In the genomic region with DNA sequence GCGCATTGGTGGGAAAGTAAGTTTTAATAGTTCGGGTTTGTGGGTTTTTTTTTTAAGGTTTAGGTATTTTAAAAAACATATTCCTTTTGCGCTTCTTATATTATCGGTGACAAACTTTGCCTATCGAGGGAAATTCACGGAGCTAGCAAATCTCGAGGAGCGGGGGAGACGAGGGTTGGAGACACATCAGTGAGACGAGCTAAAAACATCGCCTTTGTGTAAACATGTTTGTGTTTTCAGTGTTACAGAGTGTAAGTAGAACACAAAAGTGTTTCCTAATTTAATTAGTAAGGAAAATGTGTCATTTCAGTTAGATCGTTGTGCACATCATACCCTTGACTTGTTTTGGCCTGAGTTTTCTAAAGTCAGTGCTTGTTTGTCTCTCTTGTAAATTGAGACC, we compare ENCODE assay signal across 9 cellular contexts. TPM values are rescaled to one million over a fixed set of nuclear protein-coding genes. Genes with fewer than 3 reads are reported as not detected.
DNase-seq lines count a peak whose midpoint lies in the region; ATAC-seq, FAIRE-seq and TF ChIP-seq lines count a peak whose summit lies in the region.
"Had no signal": no experiment of that assay in that cellular context is flagged by ENCODE, and none has a peak within 500 bp of the region (broad histone marks: within the 10 kb centered on the region; RNA-seq: fewer than 3 reads in every experiment).

No MANE protein-coding gene starts in this region.

- 5% methylated on average over 12 of the region's 12 CpGs for WGBS in pancreas, 2 donors

- no peaks in the 10 kb centered on the region for H3K9me3 ChIP-seq in pancreas

- FAIRE-seq in pancreas (lab: Jason Lieb, UNC) (no peak), RCC 7860 (lab: Jason Lieb, UNC) (no peak)
- FAIRE-seq: endometrium had no signal

- peak overlapping the region; percentile 65 to 96 (median 83) for H3K4me3 ChIP-seq in pancreas

- TF ChIP-seq CTCF in pancreas (IDR thresholded peaks at IDR 0.05) = no peak

- H3K36me3 ChIP-seq in pancreas = peaks cover 0 to 26% (median 12%) of the 10 kb centered on the region in 3 donors

- H3K27ac ChIP-seq in epithelial cell of prostate = peak overlapping the region; percentile 87
- peak overlapping the region in 1 of 4 donors; percentile 89 for H3K27ac ChIP-seq in pancreas

- peak; percentile 33 for DNase-seq in ELR (ENCODE audit: low read depth)
- DNase-seq in OCI-M1 (lab: John Stamatoyannopoulos, UW) = peak; percentile 38
- DNase-seq in epithelial cell of prostate (ENCODE audit: low read depth, low spot score) = no peak
- DNase-seq in pancreas = no peak
- DNase-seq in RCC 7860 (ENCODE audit: low spot score) = no peak
- no peak for DNase-seq in midbrain (lab: John Stamatoyannopoulos, UW)
- no peak for DNase-seq in DMS79 (lab: John Stamatoyannopoulos, UW)
- no peak for DNase-seq in CD1c-positive myeloid dendritic cell (ENCODE audit: extremely low spot score)

- H3K4me1 ChIP-seq in pancreas = peaks cover 6 to 32% (median 11%) of the 10 kb centered on the region in 3 donors

- intact Hi-C loops in pancreas (cut with DNase I) = no loop called here

- no peak for ATAC-seq in pancreas

- H3K27me3 ChIP-seq in pancreas = peaks cover 0 to 6% (median 0%) of the 10 kb centered on the region in 4 donors

RNA-seq across cellular contexts. Expression of a gene that starts 0.9 kb away (rescaled TPM):
- total RNA-seq in pancreas = 100 to 1,000 TPM; 203 to 366 (median 292) TPM
- polyA plus RNA-seq in pancreas = 100 to 1,000 TPM; 254 to 320 TPM

RNA-seq across cellular contexts. Expression of a gene that starts 50.6 kb away (rescaled TPM):
- total RNA-seq in pancreas = under 1 TPM in 2 of 6 donors, not detected in 4; 0.06 to 0.12 TPM
- under 1 TPM in 1 of 2 donors, not detected in 1; 0.14 TPM for polyA plus RNA-seq in pancreas

Comparison
In these comparisons a context has a peak if more than half of its experiments do, and no peak if none do; other contexts are left out.
1. DNase-seq: peak in ELR (single experiment) and OCI-M1 (single experiment); none in epithelial cell of prostate (single experiment), pancreas (0 of 6), RCC 7860 (single experiment), midbrain (single experiment), DMS79 (single experiment) and CD1c-positive myeloid dendritic cell (single experiment).